1 cellular context compared by ENCODE assay signal in the genomic region with DNA sequence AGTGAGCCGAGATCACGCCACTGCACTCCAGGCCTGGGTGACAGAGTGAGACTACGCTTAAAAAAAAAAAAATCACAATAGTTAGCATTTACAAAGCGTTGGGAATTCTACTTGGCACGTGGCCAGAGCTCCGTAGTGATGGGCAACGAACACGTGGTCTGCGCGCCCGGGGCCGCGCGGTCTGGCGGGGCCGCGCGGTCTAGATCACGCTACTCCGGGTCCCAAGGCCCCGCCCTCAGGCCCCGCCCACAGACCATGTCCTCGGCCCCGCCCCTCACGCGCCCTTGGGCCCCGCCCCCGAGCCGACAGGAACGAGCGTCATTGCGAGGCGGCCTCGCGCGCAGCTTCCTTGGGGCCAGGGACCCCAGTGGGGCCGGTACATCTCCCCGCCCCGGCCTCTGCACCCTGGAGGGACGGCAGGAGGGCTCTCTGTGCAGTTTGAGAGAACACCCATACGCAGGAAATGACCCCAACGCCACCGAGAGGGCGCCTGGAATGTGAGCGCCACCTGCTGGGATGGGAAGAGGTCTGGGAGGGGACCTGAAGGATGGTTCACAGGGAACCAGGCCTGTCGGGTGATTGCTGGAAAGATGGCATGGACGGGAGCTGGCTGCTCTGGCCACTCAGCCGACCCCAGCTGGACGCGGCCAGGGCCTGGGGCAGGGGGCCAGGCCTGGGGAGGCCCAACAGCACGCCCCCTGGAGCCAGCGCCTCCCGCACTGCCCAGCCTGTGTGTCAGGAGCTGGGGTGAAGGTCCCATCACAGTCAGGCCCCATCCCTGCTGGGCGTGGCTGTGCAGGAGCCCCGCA.
TF ChIP-seq lines count a peak whose summit lies in the region.

No MANE protein-coding gene starts in this region.

TF ChIP-seq in K562, 482 proteins besides CTCF, POLR2A, EP300 and RAD21 (continued from another document and continues in another):
- TF ChIP-seq, protein P1, sequence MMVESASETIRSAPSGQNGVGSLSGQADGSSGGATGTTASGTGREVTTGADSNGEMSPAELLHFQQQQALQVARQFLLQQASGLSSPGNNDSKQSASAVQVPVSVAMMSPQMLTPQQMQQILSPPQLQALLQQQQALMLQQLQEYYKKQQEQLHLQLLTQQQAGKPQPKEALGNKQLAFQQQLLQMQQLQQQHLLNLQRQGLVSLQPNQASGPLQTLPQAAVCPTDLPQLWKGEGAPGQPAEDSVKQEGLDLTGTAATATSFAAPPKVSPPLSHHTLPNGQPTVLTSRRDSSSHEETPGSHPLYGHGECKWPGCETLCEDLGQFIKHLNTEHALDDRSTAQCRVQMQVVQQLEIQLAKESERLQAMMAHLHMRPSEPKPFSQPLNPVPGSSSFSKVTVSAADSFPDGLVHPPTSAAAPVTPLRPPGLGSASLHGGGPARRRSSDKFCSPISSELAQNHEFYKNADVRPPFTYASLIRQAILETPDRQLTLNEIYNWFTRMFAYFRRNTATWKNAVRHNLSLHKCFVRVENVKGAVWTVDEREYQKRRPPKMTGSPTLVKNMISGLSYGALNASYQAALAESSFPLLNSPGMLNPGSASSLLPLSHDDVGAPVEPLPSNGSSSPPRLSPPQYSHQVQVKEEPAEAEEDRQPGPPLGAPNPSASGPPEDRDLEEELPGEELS (CRISPR knock-in tag; IDR thresholded peaks at IDR 0.05; ENCODE audit: borderline replicate concordance): peak; percentile 62; the same call in 1 of the 2 replicates
- TF ChIP-seq IRF2 (CRISPR knock-in tag; IDR thresholded peaks at IDR 0.05): no peak
- peak; percentile 99 for TF ChIP-seq NFIC (IDR thresholded peaks at IDR 0.05)
- TF ChIP-seq ZFP30 (CRISPR knock-in tag; IDR thresholded peaks at IDR 0.05; ENCODE audit: borderline replicate concordance): no peak
- TF ChIP-seq ZNF408 (CRISPR knock-in tag; IDR thresholded peaks at IDR 0.05; ENCODE audit: low read depth): no peak
- TF ChIP-seq ELF2 (CRISPR knock-in tag; IDR thresholded peaks at IDR 0.05): no peak
- TF ChIP-seq, protein P2, sequence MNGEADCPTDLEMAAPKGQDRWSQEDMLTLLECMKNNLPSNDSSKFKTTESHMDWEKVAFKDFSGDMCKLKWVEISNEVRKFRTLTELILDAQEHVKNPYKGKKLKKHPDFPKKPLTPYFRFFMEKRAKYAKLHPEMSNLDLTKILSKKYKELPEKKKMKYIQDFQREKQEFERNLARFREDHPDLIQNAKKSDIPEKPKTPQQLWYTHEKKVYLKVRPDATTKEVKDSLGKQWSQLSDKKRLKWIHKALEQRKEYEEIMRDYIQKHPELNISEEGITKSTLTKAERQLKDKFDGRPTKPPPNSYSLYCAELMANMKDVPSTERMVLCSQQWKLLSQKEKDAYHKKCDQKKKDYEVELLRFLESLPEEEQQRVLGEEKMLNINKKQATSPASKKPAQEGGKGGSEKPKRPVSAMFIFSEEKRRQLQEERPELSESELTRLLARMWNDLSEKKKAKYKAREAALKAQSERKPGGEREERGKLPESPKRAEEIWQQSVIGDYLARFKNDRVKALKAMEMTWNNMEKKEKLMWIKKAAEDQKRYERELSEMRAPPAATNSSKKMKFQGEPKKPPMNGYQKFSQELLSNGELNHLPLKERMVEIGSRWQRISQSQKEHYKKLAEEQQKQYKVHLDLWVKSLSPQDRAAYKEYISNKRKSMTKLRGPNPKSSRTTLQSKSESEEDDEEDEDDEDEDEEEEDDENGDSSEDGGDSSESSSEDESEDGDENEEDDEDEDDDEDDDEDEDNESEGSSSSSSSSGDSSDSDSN (IDR thresholded peaks at IDR 0.05; ENCODE audit: borderline replicate concordance in 1 of 2, low read depth in 2 of 2, low read length in 2 of 2): no peak; a peak in 1 of 4 replicates
- TF ChIP-seq, protein P3, sequence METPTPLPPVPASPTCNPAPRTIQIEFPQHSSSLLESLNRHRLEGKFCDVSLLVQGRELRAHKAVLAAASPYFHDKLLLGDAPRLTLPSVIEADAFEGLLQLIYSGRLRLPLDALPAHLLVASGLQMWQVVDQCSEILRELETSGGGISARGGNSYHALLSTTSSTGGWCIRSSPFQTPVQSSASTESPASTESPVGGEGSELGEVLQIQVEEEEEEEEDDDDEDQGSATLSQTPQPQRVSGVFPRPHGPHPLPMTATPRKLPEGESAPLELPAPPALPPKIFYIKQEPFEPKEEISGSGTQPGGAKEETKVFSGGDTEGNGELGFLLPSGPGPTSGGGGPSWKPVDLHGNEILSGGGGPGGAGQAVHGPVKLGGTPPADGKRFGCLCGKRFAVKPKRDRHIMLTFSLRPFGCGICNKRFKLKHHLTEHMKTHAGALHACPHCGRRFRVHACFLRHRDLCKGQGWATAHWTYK (CRISPR knock-in tag; IDR thresholded peaks at IDR 0.05): peak; percentile 43; the same call in 1 of the 2 replicates
- TF ChIP-seq, protein P4, sequence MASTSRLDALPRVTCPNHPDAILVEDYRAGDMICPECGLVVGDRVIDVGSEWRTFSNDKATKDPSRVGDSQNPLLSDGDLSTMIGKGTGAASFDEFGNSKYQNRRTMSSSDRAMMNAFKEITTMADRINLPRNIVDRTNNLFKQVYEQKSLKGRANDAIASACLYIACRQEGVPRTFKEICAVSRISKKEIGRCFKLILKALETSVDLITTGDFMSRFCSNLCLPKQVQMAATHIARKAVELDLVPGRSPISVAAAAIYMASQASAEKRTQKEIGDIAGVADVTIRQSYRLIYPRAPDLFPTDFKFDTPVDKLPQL (IDR thresholded peaks at IDR 0.05; ENCODE audit: extremely low read depth, insufficient read length): no peak
- TF ChIP-seq MCM5 (IDR thresholded peaks at IDR 0.05; ENCODE audit: low read depth): no peak
- TF ChIP-seq, protein P5, sequence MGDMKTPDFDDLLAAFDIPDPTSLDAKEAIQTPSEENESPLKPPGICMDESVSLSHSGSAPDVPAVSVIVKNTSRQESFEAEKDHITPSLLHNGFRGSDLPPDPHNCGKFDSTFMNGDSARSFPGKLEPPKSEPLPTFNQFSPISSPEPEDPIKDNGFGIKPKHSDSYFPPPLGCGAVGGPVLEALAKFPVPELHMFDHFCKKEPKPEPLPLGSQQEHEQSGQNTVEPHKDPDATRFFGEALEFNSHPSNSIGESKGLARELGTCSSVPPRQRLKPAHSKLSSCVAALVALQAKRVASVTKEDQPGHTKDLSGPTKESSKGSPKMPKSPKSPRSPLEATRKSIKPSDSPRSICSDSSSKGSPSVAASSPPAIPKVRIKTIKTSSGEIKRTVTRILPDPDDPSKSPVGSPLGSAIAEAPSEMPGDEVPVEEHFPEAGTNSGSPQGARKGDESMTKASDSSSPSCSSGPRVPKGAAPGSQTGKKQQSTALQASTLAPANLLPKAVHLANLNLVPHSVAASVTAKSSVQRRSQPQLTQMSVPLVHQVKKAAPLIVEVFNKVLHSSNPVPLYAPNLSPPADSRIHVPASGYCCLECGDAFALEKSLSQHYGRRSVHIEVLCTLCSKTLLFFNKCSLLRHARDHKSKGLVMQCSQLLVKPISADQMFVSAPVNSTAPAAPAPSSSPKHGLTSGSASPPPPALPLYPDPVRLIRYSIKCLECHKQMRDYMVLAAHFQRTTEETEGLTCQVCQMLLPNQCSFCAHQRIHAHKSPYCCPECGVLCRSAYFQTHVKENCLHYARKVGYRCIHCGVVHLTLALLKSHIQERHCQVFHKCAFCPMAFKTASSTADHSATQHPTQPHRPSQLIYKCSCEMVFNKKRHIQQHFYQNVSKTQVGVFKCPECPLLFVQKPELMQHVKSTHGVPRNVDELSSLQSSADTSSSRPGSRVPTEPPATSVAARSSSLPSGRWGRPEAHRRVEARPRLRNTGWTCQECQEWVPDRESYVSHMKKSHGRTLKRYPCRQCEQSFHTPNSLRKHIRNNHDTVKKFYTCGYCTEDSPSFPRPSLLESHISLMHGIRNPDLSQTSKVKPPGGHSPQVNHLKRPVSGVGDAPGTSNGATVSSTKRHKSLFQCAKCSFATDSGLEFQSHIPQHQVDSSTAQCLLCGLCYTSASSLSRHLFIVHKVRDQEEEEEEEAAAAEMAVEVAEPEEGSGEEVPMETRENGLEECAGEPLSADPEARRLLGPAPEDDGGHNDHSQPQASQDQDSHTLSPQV (IDR thresholded peaks at IDR 0.05): peak; percentile 78
- TF ChIP-seq ZNF445 (CRISPR knock-in tag; IDR thresholded peaks at IDR 0.05; ENCODE audit: low read depth): no peak
- TF ChIP-seq, protein P6, sequence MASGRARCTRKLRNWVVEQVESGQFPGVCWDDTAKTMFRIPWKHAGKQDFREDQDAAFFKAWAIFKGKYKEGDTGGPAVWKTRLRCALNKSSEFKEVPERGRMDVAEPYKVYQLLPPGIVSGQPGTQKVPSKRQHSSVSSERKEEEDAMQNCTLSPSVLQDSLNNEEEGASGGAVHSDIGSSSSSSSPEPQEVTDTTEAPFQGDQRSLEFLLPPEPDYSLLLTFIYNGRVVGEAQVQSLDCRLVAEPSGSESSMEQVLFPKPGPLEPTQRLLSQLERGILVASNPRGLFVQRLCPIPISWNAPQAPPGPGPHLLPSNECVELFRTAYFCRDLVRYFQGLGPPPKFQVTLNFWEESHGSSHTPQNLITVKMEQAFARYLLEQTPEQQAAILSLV (tag; IDR thresholded peaks at IDR 0.05): no peak
- TF ChIP-seq KDM1A (IDR thresholded peaks at IDR 0.05): peak in 1 of 2 experiments; percentile 83; a peak in 2 of 4 replicates
- TF ChIP-seq JUNB (CRISPR knock-in tag; conservative IDR thresholded peaks at IDR 0.05): no peak
- TF ChIP-seq ZNF282 (CRISPR knock-in tag; IDR thresholded peaks at IDR 0.05): no peak
- TF ChIP-seq SMARCE1 (IDR thresholded peaks at IDR 0.05): no peak
- TF ChIP-seq HDGF (IDR thresholded peaks at IDR 0.05): 0 out of 2 replicates have a peak, but pooled peaks have one; percentile 37
- no peak for TF ChIP-seq ARHGAP35 (IDR thresholded peaks at IDR 0.05; ENCODE audit: partially characterized antibody)
- TF ChIP-seq PHF20 (IDR thresholded peaks at IDR 0.05; ENCODE audit: partially characterized antibody): peak; percentile 67
- TF ChIP-seq ZC3H4 (CRISPR knock-in tag; IDR thresholded peaks at IDR 0.05; ENCODE audit: borderline replicate concordance): no peak; the same call in 1 of the 2 replicates
- TF ChIP-seq, protein P7, sequence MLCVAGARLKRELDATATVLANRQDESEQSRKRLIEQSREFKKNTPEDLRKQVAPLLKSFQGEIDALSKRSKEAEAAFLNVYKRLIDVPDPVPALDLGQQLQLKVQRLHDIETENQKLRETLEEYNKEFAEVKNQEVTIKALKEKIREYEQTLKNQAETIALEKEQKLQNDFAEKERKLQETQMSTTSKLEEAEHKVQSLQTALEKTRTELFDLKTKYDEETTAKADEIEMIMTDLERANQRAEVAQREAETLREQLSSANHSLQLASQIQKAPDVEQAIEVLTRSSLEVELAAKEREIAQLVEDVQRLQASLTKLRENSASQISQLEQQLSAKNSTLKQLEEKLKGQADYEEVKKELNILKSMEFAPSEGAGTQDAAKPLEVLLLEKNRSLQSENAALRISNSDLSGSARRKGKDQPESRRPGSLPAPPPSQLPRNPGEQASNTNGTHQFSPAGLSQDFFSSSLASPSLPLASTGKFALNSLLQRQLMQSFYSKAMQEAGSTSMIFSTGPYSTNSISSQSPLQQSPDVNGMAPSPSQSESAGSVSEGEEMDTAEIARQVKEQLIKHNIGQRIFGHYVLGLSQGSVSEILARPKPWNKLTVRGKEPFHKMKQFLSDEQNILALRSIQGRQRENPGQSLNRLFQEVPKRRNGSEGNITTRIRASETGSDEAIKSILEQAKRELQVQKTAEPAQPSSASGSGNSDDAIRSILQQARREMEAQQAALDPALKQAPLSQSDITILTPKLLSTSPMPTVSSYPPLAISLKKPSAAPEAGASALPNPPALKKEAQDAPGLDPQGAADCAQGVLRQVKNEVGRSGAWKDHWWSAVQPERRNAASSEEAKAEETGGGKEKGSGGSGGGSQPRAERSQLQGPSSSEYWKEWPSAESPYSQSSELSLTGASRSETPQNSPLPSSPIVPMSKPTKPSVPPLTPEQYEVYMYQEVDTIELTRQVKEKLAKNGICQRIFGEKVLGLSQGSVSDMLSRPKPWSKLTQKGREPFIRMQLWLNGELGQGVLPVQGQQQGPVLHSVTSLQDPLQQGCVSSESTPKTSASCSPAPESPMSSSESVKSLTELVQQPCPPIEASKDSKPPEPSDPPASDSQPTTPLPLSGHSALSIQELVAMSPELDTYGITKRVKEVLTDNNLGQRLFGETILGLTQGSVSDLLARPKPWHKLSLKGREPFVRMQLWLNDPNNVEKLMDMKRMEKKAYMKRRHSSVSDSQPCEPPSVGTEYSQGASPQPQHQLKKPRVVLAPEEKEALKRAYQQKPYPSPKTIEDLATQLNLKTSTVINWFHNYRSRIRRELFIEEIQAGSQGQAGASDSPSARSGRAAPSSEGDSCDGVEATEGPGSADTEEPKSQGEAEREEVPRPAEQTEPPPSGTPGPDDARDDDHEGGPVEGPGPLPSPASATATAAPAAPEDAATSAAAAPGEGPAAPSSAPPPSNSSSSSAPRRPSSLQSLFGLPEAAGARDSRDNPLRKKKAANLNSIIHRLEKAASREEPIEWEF (CRISPR knock-in tag; IDR thresholded peaks at IDR 0.05): no peak
- no peak for TF ChIP-seq CHCHD3 (CRISPR knock-in tag; IDR thresholded peaks at IDR 0.05)
- no peak for TF ChIP-seq MCM7 (IDR thresholded peaks at IDR 0.05)
- TF ChIP-seq, protein P8, sequence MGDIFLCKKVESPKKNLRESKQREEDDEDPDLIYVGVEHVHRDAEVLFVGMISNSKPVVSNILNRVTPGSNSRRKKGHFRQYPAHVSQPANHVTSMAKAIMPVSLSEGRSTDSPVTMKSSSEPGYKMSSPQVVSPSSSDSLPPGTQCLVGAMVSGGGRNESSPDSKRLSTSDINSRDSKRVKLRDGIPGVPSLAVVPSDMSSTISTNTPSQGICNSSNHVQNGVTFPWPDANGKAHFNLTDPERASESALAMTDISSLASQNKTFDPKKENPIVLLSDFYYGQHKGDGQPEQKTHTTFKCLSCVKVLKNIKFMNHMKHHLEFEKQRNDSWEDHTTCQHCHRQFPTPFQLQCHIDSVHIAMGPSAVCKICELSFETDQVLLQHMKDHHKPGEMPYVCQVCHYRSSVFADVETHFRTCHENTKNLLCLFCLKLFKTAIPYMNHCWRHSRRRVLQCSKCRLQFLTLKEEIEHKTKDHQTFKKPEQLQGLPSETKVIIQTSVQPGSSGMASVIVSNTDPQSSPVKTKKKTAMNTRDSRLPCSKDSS (IDR thresholded peaks at IDR 0.05; ENCODE audit: low read depth, partially characterized antibody): no peak
- TF ChIP-seq NUFIP1 (IDR thresholded peaks at IDR 0.05; ENCODE audit: partially characterized antibody): no peak
- TF ChIP-seq POLR2B (IDR thresholded peaks at IDR 0.05; ENCODE audit: low read depth, partially characterized antibody): peak; percentile 67
- TF ChIP-seq ZNF197 (CRISPR knock-in tag; IDR thresholded peaks at IDR 0.05; ENCODE audit: low read depth): peak; percentile 60; the same call in 1 of the 2 replicates
- TF ChIP-seq ZEB2 (IDR thresholded peaks at IDR 0.05): 0 out of 2 replicates have a peak, but pooled peaks have one; percentile 11
- TF ChIP-seq ETV1 (tag; conservative IDR thresholded peaks at IDR 0.05; ENCODE audit: low read depth): peak; percentile 48; the same call in 1 of the 2 replicates
- no peak for TF ChIP-seq RFX7 (CRISPR knock-in tag; IDR thresholded peaks at IDR 0.05)
- no peak for TF ChIP-seq LEF1 (IDR thresholded peaks at IDR 0.05)
- TF ChIP-seq NR2C1 (IDR thresholded peaks at IDR 0.05): peak; percentile 57; the same call in 1 of the 2 replicates
- TF ChIP-seq NR2C1 (tag; IDR thresholded peaks at IDR 0.05): peak; percentile 58
